Comparison of ENCODE assay signal across 19 cellular contexts in the genomic region with DNA sequence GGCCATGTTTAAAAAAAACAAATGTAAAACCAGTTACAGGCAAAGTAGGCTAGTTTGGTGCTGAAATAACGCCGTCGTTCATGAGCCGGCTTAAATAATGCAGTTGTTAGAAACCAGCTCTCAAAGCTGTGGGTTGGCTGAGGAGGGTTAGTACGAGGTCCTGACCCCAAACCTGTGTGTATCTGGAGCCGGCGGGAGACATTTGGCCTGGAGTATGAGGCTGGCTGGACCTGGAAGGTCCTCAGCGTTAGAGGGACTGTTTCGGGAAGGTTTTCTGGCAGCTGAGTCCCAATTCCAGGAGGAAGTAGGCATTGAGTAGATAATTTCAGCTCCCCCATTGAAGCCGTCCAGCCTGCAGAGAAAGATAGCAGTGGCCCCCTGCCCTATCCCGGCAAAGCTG.
DNase-seq lines count a peak whose midpoint lies in the region; ATAC-seq, FAIRE-seq and TF ChIP-seq lines count a peak whose summit lies in the region.
"Had no signal": no experiment of that assay in that cellular context is flagged by ENCODE, and none has a peak within 500 bp of the region (broad histone marks: within the 10 kb centered on the region; RNA-seq: fewer than 3 reads in every experiment).

No MANE protein-coding gene starts in this region.

- H2BK5ac ChIP-seq in H1 (ENCODE audit: low read depth, low read length) (no peak overlapping the region), neuronal stem cell (ENCODE audit: low read length) (peak overlapping the region; percentile 35)

- no peak for FAIRE-seq in H1 (lab: Jason Lieb, UNC)
- FAIRE-seq: A549, D721Med had no signal

- H3K18ac ChIP-seq in H1 (ENCODE audit: extremely low read depth, low read length) = no peak overlapping the region
- peak overlapping the region; percentile 80 for H3K18ac ChIP-seq in neuronal stem cell (ENCODE audit: low read length)

- H3K4me1 Mint-ChIP-seq in nephron progenitor cell = peaks cover 31% of the 10 kb centered on the region
- peaks cover 7% of the 10 kb centered on the region for H3K4me1 Mint-ChIP-seq in activated T-helper 17 cell treated with anti-CD3 and anti-CD28 coated beads, Interleukin-2, amount 50 U/mL, for 72 hours

- H4K8ac ChIP-seq in H1 (ENCODE audit: extremely low read depth, insufficient read depth, low read length) = no peak overlapping the region
- peak overlapping the region; percentile 43 for H4K8ac ChIP-seq in neuronal stem cell (ENCODE audit: low read depth, low read length)

- TF ChIP-seq RAD21 in H1 (IDR thresholded peaks at IDR 0.05 in 1 of 2, conservative IDR thresholded peaks at IDR 0.05 in 1 of 2; ENCODE audit: low read depth in 2 of 2, low read length in 2 of 2) = no peak

- H3K79me1 ChIP-seq in H1 (ENCODE audit: low read depth, low read length) = no peaks in the 10 kb centered on the region
- H3K79me1 ChIP-seq in neuronal stem cell (ENCODE audit: low read depth, low read length) = peaks cover 2% of the 10 kb centered on the region

- H3K36me3 Mint-ChIP-seq in nephron progenitor cell (ENCODE audit: low read depth) = no peaks in the 10 kb centered on the region
- no peaks in the 10 kb centered on the region for H3K36me3 Mint-ChIP-seq in activated T-helper 17 cell treated with anti-CD3 and anti-CD28 coated beads, Interleukin-2, amount 50 U/mL, for 72 hours (ENCODE audit: low read depth)

- H3K27ac ChIP-seq in H1 (ENCODE audit: low read depth, low read length) (no peak overlapping the region), neuronal stem cell (replicated peaks; ENCODE audit: low read length) (peak overlapping the region; percentile 2)
- H3K27ac ChIP-seq: 22Rv1, A549, C4-2B had no signal

- no peak overlapping the region for H4K5ac ChIP-seq in H1 (ENCODE audit: insufficient read length, low read depth, low read length)

- H3K4me3 ChIP-seq in H1 (ENCODE audit: extremely low read depth in 1 of 4, insufficient read depth in 2 of 4, low read depth in 3 of 4, low read length in 4 of 4) = no peak overlapping the region
- no peak overlapping the region for H3K4me3 ChIP-seq in neuronal stem cell (ENCODE audit: low read length in 2 of 2)
- H3K4me3 ChIP-seq: A549 had no signal

- 0 out of 2 replicates have a peak overlapping the region, but pooled peaks have one; percentile 8 for H2AFZ ChIP-seq in H1 (ENCODE audit: low read length)
- peak overlapping the region; percentile 56 for H2AFZ ChIP-seq in neuronal stem cell (ENCODE audit: low read length)

- no peak overlapping the region for H3K56ac ChIP-seq in H1 (replicated peaks; ENCODE audit: insufficient read length, low read depth, low read length)

- no peak overlapping the region for H3K4ac ChIP-seq in H1 (replicated peaks; ENCODE audit: insufficient read length, low read depth, low read length)
- no peak overlapping the region for H3K4ac ChIP-seq in neuronal stem cell (ENCODE audit: low read length)

- H2AK5ac ChIP-seq in H1 (ENCODE audit: low read depth, low read length) (no peak overlapping the region), neuronal stem cell (ENCODE audit: low read depth, low read length) (no peak overlapping the region)

- H3K27me3 Mint-ChIP-seq in nephron progenitor cell (ENCODE audit: low read depth, poor library complexity) = peaks cover 25% of the 10 kb centered on the region
- H3K27me3 Mint-ChIP-seq in activated T-helper 17 cell treated with anti-CD3 and anti-CD28 coated beads, Interleukin-2, amount 50 U/mL, for 72 hours = peaks cover 15% of the 10 kb centered on the region

- H3K4me2 ChIP-seq in H1 (ENCODE audit: insufficient read depth in 1 of 2, low read depth in 2 of 2, low read length in 2 of 2) (no peak overlapping the region), neuronal stem cell (ENCODE audit: insufficient read depth, low read length, poor library complexity, severe bottlenecking) (no peak overlapping the region)
- H3K4me2 ChIP-seq: A549 had no signal

- no peak overlapping the region for H2BK20ac ChIP-seq in H1 (ENCODE audit: low read length)

- DNase-seq in GM13976 (ENCODE audit: low spot score) (peak; percentile 3), H1 (ENCODE audit: low read depth in 1 of 2, low spot score in 2 of 2) (no peak), nephron progenitor cell (no peak), neuronal stem cell (ENCODE audit: low spot score) (no peak), NCI-H524 treated with DMSO at 0.1 percent for 48 hours (lab: John Stamatoyannopoulos, UW) (no peak), DMS 273 treated with DMSO at 0.1 percent for 48 hours (lab: John Stamatoyannopoulos, UW) (no peak)
- no peak for DNase-seq in central memory CD4-positive, alpha-beta T cell
- DNase-seq: AML-193; Caco-2; CD4-positive, alpha-beta T cell; DMS153; DMS79; GF-D8; HCEC 1CT had no signal

- CTCF ChIA-PET in H1 (lab: Charles Lee; ENCODE audit: partially characterized antibody) = no interaction called here

- TF ChIP-seq CTCF in GM13976 (IDR thresholded peaks at IDR 0.05; ENCODE audit: borderline replicate concordance, control extremely low read depth, extremely low read depth, insufficient read depth, missing control alignments) = no peak
- TF ChIP-seq CTCF in H1 (IDR thresholded peaks at IDR 0.05; ENCODE audit: control extremely low read depth in 1 of 3, insufficient read depth in 1 of 3, low read depth in 1 of 3, low read length in 3 of 3) = no peak
- no peak for TF ChIP-seq CTCF in nephron progenitor cell (IDR thresholded peaks at IDR 0.05)

- WGBS in H1 (ENCODE audit: extremely low coverage in 1 of 2, insufficient coverage in 1 of 2, insufficient read length in 1 of 2, insufficient replicate concordance in 2 of 2, low coverage in 1 of 2, low lambda C conversion rate in 2 of 2, missing lambda C conversion rate in 1 of 2), 2 experiments = 91% methylated on average over 11 of the region's 11 CpGs; no CpG with 5 or more reads in 1 of the 2 experiments
- no CpG with 5 or more reads among the region's 11 CpGs for WGBS in neuronal stem cell (ENCODE audit: extremely low coverage in 2 of 2, insufficient read length in 2 of 2, insufficient replicate concordance in 1 of 2), 2 donors

- H2BK120ac ChIP-seq in H1 (replicated peaks; ENCODE audit: low read depth, low read length) (no peak overlapping the region), neuronal stem cell (ENCODE audit: low read depth, low read length) (no peak overlapping the region)

- no peak overlapping the region for H3K14ac ChIP-seq in H1 (ENCODE audit: insufficient read length)
- peak overlapping the region; percentile 38 for H3K14ac ChIP-seq in neuronal stem cell (ENCODE audit: low read length)

- H3K4me3 Mint-ChIP-seq in nephron progenitor cell = no peak overlapping the region
- no peak overlapping the region for H3K4me3 Mint-ChIP-seq in activated T-helper 17 cell treated with anti-CD3 and anti-CD28 coated beads, Interleukin-2, amount 50 U/mL, for 72 hours
- H3K4me3 Mint-ChIP-seq: CD4-positive, alpha-beta T cell had no signal

- H3K9me3 ChIP-seq in H1 (ENCODE audit: insufficient read depth in 2 of 2, low read depth in 1 of 2, low read length in 1 of 2) = no peaks in the 10 kb centered on the region
- peaks cover 0 to 4% of the 10 kb centered on the region in 2 donors for H3K9me3 ChIP-seq in neuronal stem cell (replicated peaks in 1 of 2; ENCODE audit: control insufficient read depth in 2 of 2, insufficient read depth in 1 of 2, low read depth in 1 of 2, low read length in 2 of 2)
- H3K9me3 ChIP-seq: A549, Caco-2 had no signal

- H3K27me3 ChIP-seq in H1 (replicated peaks in 1 of 4; ENCODE audit: control insufficient read depth in 3 of 4, extremely low read depth in 1 of 4, insufficient read depth in 3 of 4, low read length in 3 of 4) (no peaks in the 10 kb centered on the region), neuronal stem cell (ENCODE audit: control insufficient read depth in 3 of 3, insufficient read depth in 3 of 3, low read depth in 1 of 3, low read length in 3 of 3) (peaks cover 0 to 13% (median 0%) of the 10 kb centered on the region in 3 experiments)

- H3K23ac ChIP-seq in H1 (ENCODE audit: insufficient read length) (no peak overlapping the region), neuronal stem cell (ENCODE audit: low read depth, low read length, poor library complexity) (no peak overlapping the region)

- no peak for TF ChIP-seq POLR2A in H1 (IDR thresholded peaks at IDR 0.05; ENCODE audit: control extremely low read depth in 1 of 2, low read depth in 2 of 2, low read length in 2 of 2)

- no peak overlapping the region; the same call in 1 of the 2 replicates for H2BK12ac ChIP-seq in H1 (ENCODE audit: low read depth, low read length)
- no peak overlapping the region for H2BK12ac ChIP-seq in neuronal stem cell (ENCODE audit: low read length)

- H3K36me3 ChIP-seq in H1 (ENCODE audit: control insufficient read depth in 2 of 4, insufficient read depth in 4 of 4, low read length in 3 of 4) (no peaks in the 10 kb centered on the region; a peak in 1 of 8 replicates), neuronal stem cell (replicated peaks in 1 of 2; ENCODE audit: control insufficient read depth in 2 of 2, insufficient read depth in 2 of 2, low read length in 2 of 2) (no peaks in the 10 kb centered on the region)

- POLR2A ChIA-PET in H1 (lab: Charles Lee; ENCODE audit: partially characterized antibody) = no interaction called here

- H3K9ac ChIP-seq in H1 (replicated peaks in 1 of 4; ENCODE audit: extremely low read depth in 1 of 4, low read depth in 3 of 4, low read length in 3 of 4) (no peak overlapping the region; a peak in 1 of 7 replicates), neuronal stem cell (ENCODE audit: low read depth, low read length, poor library complexity) (no peak overlapping the region)

- TF ChIP-seq EP300 in H1 (IDR thresholded peaks at IDR 0.05; ENCODE audit: borderline replicate concordance in 1 of 2, low read depth in 2 of 2, low read length in 2 of 2) = no peak

- peaks cover 5% of the 10 kb centered on the region for H3K9me3 Mint-ChIP-seq in nephron progenitor cell
- peaks cover 14% of the 10 kb centered on the region for H3K9me3 Mint-ChIP-seq in activated T-helper 17 cell treated with anti-CD3 and anti-CD28 coated beads, Interleukin-2, amount 50 U/mL, for 72 hours

- peaks cover 0 to 3% of the 10 kb centered on the region in 2 experiments for H4K20me1 ChIP-seq in H1 (replicated peaks in 1 of 2; ENCODE audit: control insufficient read depth in 1 of 2, insufficient read depth in 2 of 2, low read length in 2 of 2)

- no peak overlapping the region for H2BK15ac ChIP-seq in H1 (ENCODE audit: low read length)
- H2BK15ac ChIP-seq in neuronal stem cell (ENCODE audit: low read length) = no peak overlapping the region

- in situ Hi-C loops in GM13976 (cut with MboI; ENCODE audit: low sequenced_read_pairs, unreplicated experiment) = no loop called here

- H3K27ac Mint-ChIP-seq in nephron progenitor cell = peak overlapping the region; percentile 77
- H3K27ac Mint-ChIP-seq in activated T-helper 17 cell treated with anti-CD3 and anti-CD28 coated beads, Interleukin-2, amount 50 U/mL, for 72 hours = no peak overlapping the region
- H3K27ac Mint-ChIP-seq: CD4-positive, alpha-beta T cell had no signal

- no peaks in the 10 kb centered on the region for H3K4me1 ChIP-seq in H1 (replicated peaks in 1 of 4; ENCODE audit: control insufficient read depth in 3 of 4, insufficient read depth in 4 of 4, low read length in 3 of 4)
- peaks cover 2 to 9% of the 10 kb centered on the region in 2 donors for H3K4me1 ChIP-seq in neuronal stem cell (ENCODE audit: control insufficient read depth in 2 of 2, insufficient read depth in 1 of 2, low read depth in 1 of 2, low read length in 2 of 2)
- H3K4me1 ChIP-seq: A549, Caco-2 had no signal

- H3K23me2 ChIP-seq in H1 (ENCODE audit: low read depth, low read length) = peaks cover 4% of the 10 kb centered on the region; the same call in 1 of the 2 replicates

- H4K91ac ChIP-seq in H1 (replicated peaks; ENCODE audit: insufficient read length, low read length) = no peak overlapping the region
- no peak overlapping the region for H4K91ac ChIP-seq in neuronal stem cell (ENCODE audit: low read depth, low read length, poor library complexity)

- no peaks in the 10 kb centered on the region for H3K79me2 ChIP-seq in H1 (ENCODE audit: control insufficient read depth in 1 of 2, insufficient read depth in 2 of 2, low read length in 2 of 2)

- ATAC-seq in activated T-helper 17 cell treated with anti-CD3 and anti-CD28 coated beads, Interleukin-2, amount 50 U/mL, for 72 hours (replicated peaks) = no peak
